Comparison of ENCODE assay signal across 9 cellular contexts in genomic region chr12:6201199-6201608, GRCh38. TPM values are rescaled to one million over a fixed set of nuclear protein-coding genes. Genes with fewer than 3 reads are reported as not detected.
DNase-seq lines count a peak whose midpoint lies in the region; ATAC-seq and TF ChIP-seq lines count a peak whose summit lies in the region.
"Had no signal": no experiment of that assay in that cellular context is flagged by ENCODE, and none has a peak within 500 bp of the region (broad histone marks: within the 10 kb centered on the region; RNA-seq: fewer than 3 reads in every experiment).

No MANE protein-coding gene starts in this region.

- no peaks in the 10 kb centered on the region for H3K36me3 Mint-ChIP-seq in neural crest cell (ENCODE audit: low read depth)

- peak overlapping the region; percentile 4 for H3K4me3 Mint-ChIP-seq in neural crest cell

- peaks cover 37% of the 10 kb centered on the region for H3K36me3 ChIP-seq in NT2/D1 (ENCODE audit: insufficient read depth, insufficient read length, low read length)

- peak overlapping the region; percentile 51; the same call in 1 of the 2 replicates for H3K4me3 ChIP-seq in GM12864 (ENCODE audit: low read depth, low read length)
- peak overlapping the region; percentile 96 for H3K4me3 ChIP-seq in NT2/D1 (ENCODE audit: insufficient read length, low read depth)
- H3K4me3 ChIP-seq in epithelial cell of esophagus (ENCODE audit: low read length), result peak overlapping the region; percentile 98
- H3K4me3 ChIP-seq: K562 had no signal

- DNase-seq in GM12864 (ENCODE audit: low read depth) (no peak), NT2/D1 (ENCODE audit: low read depth, low spot score) (no peak), epithelial cell of esophagus (ENCODE audit: low read depth) (peak; percentile 51), neural crest cell (ENCODE audit: low read depth, low spot score) (no peak), middle frontal gyrus (ENCODE audit: extremely low spot score, low spot score) (no peak)
- no peak for DNase-seq in activated effector memory CD4-positive, alpha-beta T cell treated with Interleukin-2 at 50 U/mL for 16 hours

- peaks cover 6% of the 10 kb centered on the region for H3K27me3 ChIP-seq in NT2/D1 (ENCODE audit: insufficient read depth, insufficient read length)

- H3K27me3 Mint-ChIP-seq in neural crest cell (ENCODE audit: low read depth), result peaks cover 77% of the 10 kb centered on the region

- H3K9me3 Mint-ChIP-seq in neural crest cell, result no peaks in the 10 kb centered on the region

- H3K9me3 ChIP-seq in NT2/D1 (ENCODE audit: insufficient read depth, low read length), result no peaks in the 10 kb centered on the region

- H3K27ac Mint-ChIP-seq in neural crest cell (ENCODE audit: unreplicated experiment), result no peak overlapping the region

- peaks cover 32% of the 10 kb centered on the region for H3K4me1 Mint-ChIP-seq in neural crest cell

- H3K9ac ChIP-seq in NT2/D1 (ENCODE audit: insufficient read length, low read depth), result peak overlapping the region; percentile 98

- peaks cover 48% of the 10 kb centered on the region for H3K4me1 ChIP-seq in NT2/D1 (ENCODE audit: insufficient read depth, insufficient read length)

- no peak for ATAC-seq in HG02610 (IDR thresholded peaks at IDR 0.05; ENCODE audit: unreplicated experiment)
- no peak for ATAC-seq in HG03097 (IDR thresholded peaks at IDR 0.05; ENCODE audit: low FRiP score, unreplicated experiment)
- ATAC-seq: K562 had no signal

- no peak for TF ChIP-seq CTCF in GM12864 (IDR thresholded peaks at IDR 0.05; ENCODE audit: low read depth, low read length, missing control alignments)
- TF ChIP-seq CTCF in epithelial cell of esophagus (IDR thresholded peaks at IDR 0.05; ENCODE audit: insufficient read depth, low read depth, low read length, missing control alignments), result peak; percentile 23
- TF ChIP-seq CTCF in neural crest cell (conservative IDR thresholded peaks at IDR 0.05), result no peak

RNA-seq across cellular contexts. Expression of gene CD9, which starts 1.0 kb away (rescaled TPM):
- total RNA-seq in neural crest cell, result 1.8 and 2.1 TPM in 2 replicates
